In genomic region chr16:11224096-11224893, GRCh38 we compare ENCODE assay signal across 8 cellular contexts. TPM values are rescaled to one million over a fixed set of nuclear protein-coding genes. Genes with fewer than 3 reads are reported as not detected.
DNase-seq lines count a peak whose midpoint lies in the region; TF ChIP-seq lines count a peak whose summit lies in the region.

No MANE protein-coding gene starts in this region.

- peak overlapping the region; percentile 23 to 66 for H3K27ac ChIP-seq in liver (ENCODE audit: low read depth in 1 of 2, low read length in 2 of 2)

- H3K9me3 ChIP-seq in liver (ENCODE audit: control insufficient read depth in 4 of 4, low read length in 3 of 4): no peaks in the 10 kb centered on the region

- H3K27me3 Mint-ChIP-seq in chondrocyte (ENCODE audit: low read depth): peaks cover 4% of the 10 kb centered on the region

- WGBS in liver: 53% methylated on average over 24 of the region's 24 CpGs

- H3K36me3 ChIP-seq in liver (ENCODE audit: control insufficient read depth in 4 of 4, insufficient read depth in 3 of 4, low read depth in 1 of 4, low read length in 3 of 4): no peaks in the 10 kb centered on the region

- H3K9me3 Mint-ChIP-seq in chondrocyte (ENCODE audit: low read depth): no peaks in the 10 kb centered on the region

- TF ChIP-seq RAD21 in liver (IDR thresholded peaks at IDR 0.05): peak in 1 of 2 donors; percentile 51

- TF ChIP-seq CTCF in liver (IDR thresholded peaks at IDR 0.05; ENCODE audit: low read depth, low read length, missing input control): no peak
- no peak for TF ChIP-seq CTCF in chondrocyte (IDR thresholded peaks at IDR 0.05)

- H3K27ac Mint-ChIP-seq in chondrocyte (ENCODE audit: unreplicated experiment): no peak overlapping the region

- H3K36me3 Mint-ChIP-seq in chondrocyte (ENCODE audit: low read depth): no peaks in the 10 kb centered on the region

- H3K4me1 Mint-ChIP-seq in chondrocyte (ENCODE audit: low read depth): peaks cover 9% of the 10 kb centered on the region

- H3K27me3 ChIP-seq in liver (ENCODE audit: control insufficient read depth in 4 of 4, insufficient read depth in 4 of 4, low read length in 3 of 4): no peaks in the 10 kb centered on the region

- DNase-seq in DMS53 (lab: John Stamatoyannopoulos, UW): peak; percentile 65
- DNase-seq in DMS53 treated with DMSO at 0.1 percent for 48 hours (lab: John Stamatoyannopoulos, UW; ENCODE audit: unreplicated experiment): no peak
- DNase-seq in OCI-M1 (lab: John Stamatoyannopoulos, UW): peak; percentile 96
- DNase-seq in activated effector memory CD4-positive, alpha-beta T cell treated with anti-CD3 and anti-CD28 coated beads, Interleukin-2, amount 50 U/mL, for 16 hours: peak; percentile 84
- peak; percentile 21 to 29 for DNase-seq in stimulated activated CD8-positive, alpha-beta memory T cell treated with anti-CD3 and anti-CD28 coated beads, Interleukin-7, amount 100 ng/mL, for 1 hour (ENCODE audit: low read depth in 2 of 2)
- DNase-seq in NCI-H82 (lab: John Stamatoyannopoulos, UW): no peak
- no peak for DNase-seq in chondrocyte (ENCODE audit: low spot score)

- H3K4me1 ChIP-seq in liver (ENCODE audit: control insufficient read depth in 4 of 4, insufficient read depth in 4 of 4, low read length in 3 of 4): no peaks in the 10 kb centered on the region

- H3K9ac ChIP-seq in liver (ENCODE audit: low read depth in 1 of 2, low read length in 2 of 2): no peak overlapping the region

- no peak overlapping the region for H3K4me3 ChIP-seq in liver (ENCODE audit: low read depth in 1 of 3, low read length in 3 of 3)

- no peak overlapping the region for H3K4me3 Mint-ChIP-seq in chondrocyte (ENCODE audit: unreplicated experiment)

TF ChIP-seq in liver, 16 proteins besides CTCF, POLR2A, EP300 and RAD21:
- peak; percentile 92 for TF ChIP-seq SP1 (IDR thresholded peaks at IDR 0.05)
- no peak for TF ChIP-seq YY1 (IDR thresholded peaks at IDR 0.05)
- TF ChIP-seq HNF4A (conservative IDR thresholded peaks at IDR 0.05): no peak
- TF ChIP-seq JUND (IDR thresholded peaks at IDR 0.05): no peak
- TF ChIP-seq, protein P1, sequence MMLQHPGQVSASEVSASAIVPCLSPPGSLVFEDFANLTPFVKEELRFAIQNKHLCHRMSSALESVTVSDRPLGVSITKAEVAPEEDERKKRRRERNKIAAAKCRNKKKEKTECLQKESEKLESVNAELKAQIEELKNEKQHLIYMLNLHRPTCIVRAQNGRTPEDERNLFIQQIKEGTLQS (IDR thresholded peaks at IDR 0.05): no peak
- TF ChIP-seq FOXA2 (IDR thresholded peaks at IDR 0.05): no peak
- TF ChIP-seq GABPA (IDR thresholded peaks at IDR 0.05 in 1 of 2, conservative IDR thresholded peaks at IDR 0.05 in 1 of 2): no peak
- no peak for TF ChIP-seq TAF1 (conservative IDR thresholded peaks at IDR 0.05)
- TF ChIP-seq REST (IDR thresholded peaks at IDR 0.05): no peak
- TF ChIP-seq MAX (IDR thresholded peaks at IDR 0.05): no peak
- TF ChIP-seq EGR1 (IDR thresholded peaks at IDR 0.05; ENCODE audit: low read depth in 2 of 2): no peak
- TF ChIP-seq NR2F2 (IDR thresholded peaks at IDR 0.05): peak; percentile 100
- no peak for TF ChIP-seq FOXA1 (IDR thresholded peaks at IDR 0.05)
- TF ChIP-seq ZBTB33 (IDR thresholded peaks at IDR 0.05): no peak
- TF ChIP-seq RXRA (IDR thresholded peaks at IDR 0.05): peak; percentile 80 to 83
- no peak for TF ChIP-seq HNF4G (IDR thresholded peaks at IDR 0.05)

RNA-seq across cellular contexts. Expression of gene SOCS1, which starts 31.7 kb away (rescaled TPM):
- total RNA-seq in liver (10 to 100 TPM in 1 of 2 donors, 1 to 10 TPM in 1; 1.8 to 10.9 TPM), chondrocyte (2.7 to 4.6 TPM (median 3.6 TPM) in 3 replicates)
- polyA plus RNA-seq in liver: 1 to 10 TPM; 2.2 to 2.5 TPM

RNA-seq across cellular contexts. Expression of gene TNP2, which starts 44.8 kb away (rescaled TPM):
- total RNA-seq in liver (not detected), chondrocyte (not detected in 3 replicates)
- not detected for polyA plus RNA-seq in liver

RNA-seq across cellular contexts. Expression of gene PRM3, which starts 49.1 kb away (rescaled TPM):
- total RNA-seq in liver: not detected
- not detected for polyA plus RNA-seq in liver
- total RNA-seq in chondrocyte: not detected in 3 replicates

RNA-seq across cellular contexts. Expression of gene PRM2, which starts 52.0 kb away (rescaled TPM):
- not detected for total RNA-seq in liver
- not detected for polyA plus RNA-seq in liver
- not detected in 3 replicates for total RNA-seq in chondrocyte

RNA-seq across cellular contexts. Expression of gene PRM1, which starts 56.8 kb away (rescaled TPM):
- total RNA-seq in liver: not detected
- polyA plus RNA-seq in liver: not detected
- not detected in 3 replicates for total RNA-seq in chondrocyte

Comparison
In these comparisons a context has a peak if more than half of its experiments do, and no peak if none do; other contexts are left out.
1. DNase-seq: peak in DMS53 (single experiment), OCI-M1 (single experiment), activated effector memory CD4-positive, alpha-beta T cell treated with anti-CD3 and anti-CD28 coated beads, Interleukin-2, amount 50 U/mL, for 16 hours (single experiment) and stimulated activated CD8-positive, alpha-beta memory T cell treated with anti-CD3 and anti-CD28 coated beads, Interleukin-7, amount 100 ng/mL, for 1 hour (2 of 2); none in DMS53 treated with DMSO at 0.1 percent for 48 hours (single experiment), NCI-H82 (single experiment) and chondrocyte (single experiment).